In the genomic region with DNA sequence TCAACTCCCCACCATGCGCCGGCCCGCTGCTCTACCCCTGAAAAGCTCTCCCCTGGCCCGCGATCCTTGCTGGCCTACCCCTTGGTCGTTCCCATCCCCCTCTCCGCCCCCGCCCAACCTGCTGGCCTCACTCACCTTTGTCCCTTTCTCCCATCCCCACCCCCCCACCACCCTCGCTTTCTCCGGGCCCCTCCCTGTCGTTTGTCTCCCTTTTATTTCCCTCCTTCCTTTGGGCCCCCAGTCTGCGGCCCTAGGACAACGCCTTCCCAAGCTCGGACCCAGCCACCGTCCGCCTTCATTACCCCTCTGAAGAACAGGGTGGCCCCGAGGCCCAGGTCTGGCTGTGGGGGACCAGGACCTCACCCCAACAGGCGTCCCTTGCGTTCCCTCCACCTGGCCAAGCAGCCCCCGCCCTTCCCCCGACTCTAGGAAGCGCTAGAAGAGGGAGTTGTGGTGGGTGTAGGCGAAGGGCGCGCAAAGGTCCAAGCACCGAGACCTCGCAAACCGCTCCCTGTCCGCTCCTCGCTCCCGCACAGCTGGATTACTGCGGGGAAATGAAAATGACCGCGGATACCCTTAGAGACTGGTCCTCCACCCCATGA, we compare ENCODE assay signal across 6 cellular contexts. TPM values are rescaled to one million over a fixed set of nuclear protein-coding genes. Genes with fewer than 3 reads are reported as not detected.
A peak's percentile ranks its signal among the peaks of the same experiment; 100 is the strongest.
DNase-seq lines count a peak whose midpoint lies in the region; ATAC-seq, FAIRE-seq and TF ChIP-seq lines count a peak whose summit lies in the region.

No MANE protein-coding gene starts in this region.

- no peak for TF ChIP-seq POLR2A in uterus (IDR thresholded peaks at IDR 0.05)

- H3K36me3 ChIP-seq in heart right ventricle, result no peaks in the 10 kb centered on the region
- no peaks in the 10 kb centered on the region for H3K36me3 ChIP-seq in kidney (ENCODE audit: control insufficient read depth in 1 of 2, insufficient read depth in 2 of 2, low read length in 2 of 2)
- H3K36me3 ChIP-seq in uterus, result no peaks in the 10 kb centered on the region

- WGBS in heart right ventricle, 2 donors, result 45 to 54% methylated on average over 30 to 34 of the region's 34 CpGs

- ATAC-seq in heart right ventricle (peak in 3 of 8 donors; percentile 1 to 20 (median 3)), HG03175 (IDR thresholded peaks at IDR 0.05; ENCODE audit: unreplicated experiment) (no peak), omental fat pad (ENCODE audit: low FRiP score) (no peak)

- H3K4me3 ChIP-seq in heart right ventricle, result peak overlapping the region in 9 of 10 donors; percentile 23 to 60 (median 49)
- peak overlapping the region; percentile 35 to 47 for H3K4me3 ChIP-seq in kidney (ENCODE audit: low read length in 2 of 2)
- peak overlapping the region; percentile 36 to 39 for H3K4me3 ChIP-seq in uterus

- TF ChIP-seq CTCF in heart right ventricle (IDR thresholded peaks at IDR 0.05) (no peak), kidney (IDR thresholded peaks at IDR 0.05; ENCODE audit: borderline replicate concordance, extremely low read depth, insufficient read depth) (no peak), uterus (IDR thresholded peaks at IDR 0.05) (no peak), omental fat pad (IDR thresholded peaks at IDR 0.05) (no peak)

- H3K9me3 ChIP-seq in heart right ventricle (no peaks in the 10 kb centered on the region), kidney (ENCODE audit: control insufficient read depth in 1 of 2, low read length in 2 of 2) (no peaks in the 10 kb centered on the region), uterus (no peaks in the 10 kb centered on the region)

- DNase-seq in heart right ventricle (no peak), cardiac septum (ENCODE audit: low spot score) (no peak), kidney (peak; percentile 80), uterus (peak; percentile 35 to 40), omental fat pad (ENCODE audit: low spot score) (no peak)

- H3K27me3 ChIP-seq in heart right ventricle (no peaks in the 10 kb centered on the region), uterus (no peaks in the 10 kb centered on the region)

- H3K27ac ChIP-seq in heart right ventricle (peak overlapping the region in 5 of 10 donors; percentile 2 to 82 (median 50)), kidney (ENCODE audit: low read depth in 2 of 2, low read length in 2 of 2) (peak overlapping the region; percentile 67 to 70), uterus (peak overlapping the region; percentile 75 to 76)

- H3K4me1 ChIP-seq in heart right ventricle (peaks cover 3 to 63% (median 34%) of the 10 kb centered on the region in 9 donors), kidney (ENCODE audit: control insufficient read depth in 1 of 2, insufficient read depth in 1 of 2, low read depth in 1 of 2, low read length in 2 of 2) (peaks cover 13 to 16% of the 10 kb centered on the region in 2 donors), uterus (peaks cover 0 to 12% of the 10 kb centered on the region in 2 donors)

- intact Hi-C loops in heart right ventricle (cut with DNase I), result loop anchor here in 8 of 10 donors (1.0 to 10.0 kb wide), 8 partner anchors 31 to 427 kb away; partner anchors contain the start of gene OXA1L (in 1 of the 8)
- intact Hi-C loops in cardiac septum (cut with DNase I), result loop anchor here (1.0 kb wide), 1 partner anchor 31 kb away; no protein-coding TSS in a partner anchor
- intact Hi-C loops in kidney (cut with DNase I), result no loop called here
- intact Hi-C loops in uterus (cut with DNase I; ENCODE audit: low total_unique reads), result loop anchor here (5.0 kb wide), 1 partner anchor 35 kb away; no protein-coding TSS in a partner anchor

- no peak for FAIRE-seq in kidney (lab: Jason Lieb, UNC)

- H3K9ac ChIP-seq in kidney (ENCODE audit: low read length in 2 of 2), result peak overlapping the region in 1 of 2 donors; percentile 58

RNA-seq across cellular contexts. Expression of gene SLC7A7, which starts 6.9 kb away (rescaled TPM):
- 10 to 100 TPM in 1 of 10 donors, 1 to 10 TPM in 9; 1.1 to 16.1 (median 2.8) TPM for total RNA-seq in heart right ventricle
- polyA plus RNA-seq in heart right ventricle, result 1 to 10 TPM; 2.3 to 3.7 TPM
- total RNA-seq in cardiac septum, result 2.3 TPM
- 26.6 TPM for total RNA-seq in kidney
- polyA plus RNA-seq in kidney (ENCODE audit: insufficient read depth, low read depth, low replicate concordance), result 235 TPM
- 10 to 100 TPM in 1 of 4 donors, 1 to 10 TPM in 3; 2.8 to 15.6 (median 6.8) TPM for total RNA-seq in uterus
- total RNA-seq in omental fat pad, result 10 to 100 TPM; 52.0 to 72.3 (median 64.0) TPM

RNA-seq across cellular contexts. Expression of gene MRPL52, which starts 7.6 kb away (rescaled TPM):
- 100 to 1,000 TPM in 7 of 10 donors, 10 to 100 TPM in 3; 90.1 to 117 (median 106) TPM for total RNA-seq in heart right ventricle
- polyA plus RNA-seq in heart right ventricle, result 100 to 1,000 TPM; 136 to 300 TPM
- total RNA-seq in cardiac septum, result 96.7 TPM
- total RNA-seq in kidney, result 74.3 TPM
- polyA plus RNA-seq in kidney (ENCODE audit: insufficient read depth, low read depth, low replicate concordance), result 255 TPM
- 100 to 1,000 TPM in 1 of 4 donors, 10 to 100 TPM in 3; 14.3 to 255 (median 35.3) TPM for total RNA-seq in uterus
- 10 to 100 TPM; 15.9 to 55.1 (median 37.7) TPM for total RNA-seq in omental fat pad

RNA-seq across cellular contexts. Expression of gene MMP14, which starts 14.3 kb away (rescaled TPM):
- total RNA-seq in heart right ventricle (10 to 100 TPM; 13.6 to 43.3 (median 20.2) TPM), cardiac septum (26.1 TPM), kidney (108 TPM), uterus (100 to 1,000 TPM in 3 of 4 donors, 10 to 100 TPM in 1; 66.6 to 233 (median 172) TPM), omental fat pad (100 to 1,000 TPM; 108 to 208 (median 166) TPM)
- polyA plus RNA-seq in heart right ventricle (10 to 100 TPM; 24.8 to 27.4 TPM), kidney (ENCODE audit: insufficient read depth, low read depth, low replicate concordance) (30.1 TPM)

RNA-seq across cellular contexts. Expression of gene LRP10, which starts 49.4 kb away (rescaled TPM):
- total RNA-seq in heart right ventricle (100 to 1,000 TPM in 1 of 10 donors, 10 to 100 TPM in 9; 39.3 to 101 (median 50.9) TPM), cardiac septum (71.0 TPM), kidney (207 TPM), uterus (100 to 1,000 TPM in 1 of 4 donors, 10 to 100 TPM in 3; 27.4 to 140 (median 37.5) TPM), omental fat pad (100 to 1,000 TPM in 2 of 4 donors, 10 to 100 TPM in 2; 73.5 to 125 (median 96.6) TPM)
- polyA plus RNA-seq in heart right ventricle (10 to 100 TPM; 10.3 to 38.4 TPM), kidney (ENCODE audit: insufficient read depth, low read depth, low replicate concordance) (74.7 TPM)

RNA-seq across cellular contexts. Expression of gene OXA1L, which starts 55.6 kb away (rescaled TPM):
- 100 to 1,000 TPM; 138 to 219 (median 189) TPM for total RNA-seq in heart right ventricle
- 100 to 1,000 TPM; 143 to 146 TPM for polyA plus RNA-seq in heart right ventricle
- 111 TPM for total RNA-seq in cardiac septum
- 80.8 TPM for total RNA-seq in kidney
- 101 TPM for polyA plus RNA-seq in kidney (ENCODE audit: insufficient read depth, low read depth, low replicate concordance)
- 10 to 100 TPM; 38.3 to 87.8 (median 55.9) TPM for total RNA-seq in uterus
- 100 to 1,000 TPM in 1 of 4 donors, 10 to 100 TPM in 3; 73.3 to 100 (median 98.6) TPM for total RNA-seq in omental fat pad

Comparison
In these comparisons a context has a peak if more than half of its experiments do, and no peak if none do; other contexts are left out.
1. DNase-seq: peak in kidney (single experiment) and uterus (2 of 2); none in heart right ventricle (0 of 2), cardiac septum (single experiment) and omental fat pad (single experiment).
2. Peak in every context shown above with its lines, with median percentiles within 50 percentile points of each other: H3K4me3 ChIP-seq.